In genomic region chr5:126124706-126125345, GRCh38 we compare ENCODE assay signal across 11 cellular contexts.
DNase-seq lines count a peak whose midpoint lies in the region; ATAC-seq and TF ChIP-seq lines count a peak whose summit lies in the region.
"Had no signal": no experiment of that assay in that cellular context is flagged by ENCODE, and none has a peak within 500 bp of the region (broad histone marks: within the 10 kb centered on the region; RNA-seq: fewer than 3 reads in every experiment).

No MANE protein-coding gene starts in this region.

- no peak overlapping the region for H3K27ac Mint-ChIP-seq in CD8-positive, alpha-beta T cell
- H3K27ac Mint-ChIP-seq: natural killer cell treated with Interleukin-12 subunit alpha and Interleukin-12 subunit beta and Interleukin-15 and Interleukin-18, amount 100 ng/mL, for 72 hours; stimulated activated naive CD8-positive, alpha-beta T cell treated with anti-CD3 and anti-CD28 coated beads, Interleukin-15, Interleukin-2, amounts not matched to agents 100 ng/mL and 50 ng/mL, for 24 hours had no signal

- H3K4me1 ChIP-seq in CD8-positive, alpha-beta T cell (ENCODE audit: insufficient read depth, low read length), result no peaks in the 10 kb centered on the region

- CTCF ChIA-PET in RWPE1 (lab: Yijun Ruan, JAX), result interaction anchor here (0.5 to 1.0 kb wide), 3 partner anchors 9 to 1376 kb away, joined by 3 read pairs; no protein-coding TSS in a partner anchor
- CTCF ChIA-PET in CD8-positive, alpha-beta T cell (lab: Charles Lee), result no interaction called here

- DNase-seq in RWPE1 (ENCODE audit: low spot score) (peak; percentile 80), fibroblast of mammary gland (ENCODE audit: low read depth) (peak; percentile 85), smooth muscle cell of the brain vasculature (ENCODE audit: low read depth, low spot score) (peak; percentile 58), caudate nucleus (lab: John Stamatoyannopoulos, UW) (no peak), NCI-H2171 treated with DMSO at 0.1 percent for 48 hours (lab: John Stamatoyannopoulos, UW) (no peak)
- no peak for DNase-seq in CD8-positive, alpha-beta T cell
- DNase-seq: central memory CD4-positive, alpha-beta T cell; hippocampal formation had no signal

- POLR2A ChIA-PET in RWPE1 (lab: Yijun Ruan, JAX; ENCODE audit: low non-redundant PET), result no interaction called here
- POLR2A ChIA-PET in CD8-positive, alpha-beta T cell (lab: Charles Lee), result no interaction called here

- H3K27ac ChIP-seq in RWPE1 (no peak overlapping the region), caudate nucleus (ENCODE audit: low read depth, low read length) (no peak overlapping the region)
- H3K27ac ChIP-seq in CD8-positive, alpha-beta T cell (ENCODE audit: low read depth, low read length), result no peak overlapping the region

- H3K9me3 ChIP-seq in CD8-positive, alpha-beta T cell (ENCODE audit: low read length), result no peaks in the 10 kb centered on the region

- no peak for TF ChIP-seq CTCF in RWPE1 (conservative IDR thresholded peaks at IDR 0.05; ENCODE audit: low read depth)
- TF ChIP-seq CTCF in fibroblast of mammary gland (conservative IDR thresholded peaks at IDR 0.05; ENCODE audit: control insufficient read depth, insufficient read depth, low read depth, low read length), result no peak
- TF ChIP-seq CTCF in CD8-positive, alpha-beta T cell (IDR thresholded peaks at IDR 0.05), result no peak

- intact Hi-C loops in CD8-positive, alpha-beta T cell (cut with DNase I, micrococcal nuclease), result no loop called here

- no peaks in the 10 kb centered on the region for H3K27me3 Mint-ChIP-seq in CD8-positive, alpha-beta T cell (ENCODE audit: low read depth)
- H3K27me3 Mint-ChIP-seq: natural killer cell treated with Interleukin-12 subunit alpha and Interleukin-12 subunit beta and Interleukin-15 and Interleukin-18, amount 100 ng/mL, for 72 hours; stimulated activated naive CD8-positive, alpha-beta T cell treated with anti-CD3 and anti-CD28 coated beads, Interleukin-15, Interleukin-2, amounts not matched to agents 100 ng/mL and 50 ng/mL, for 24 hours had no signal

- no peaks in the 10 kb centered on the region for H3K27me3 ChIP-seq in CD8-positive, alpha-beta T cell (ENCODE audit: insufficient read depth, low read length)

- ATAC-seq in HG03097 (IDR thresholded peaks at IDR 0.05; ENCODE audit: low FRiP score, unreplicated experiment), result peak; percentile 58
- ATAC-seq in CD8-positive, alpha-beta T cell, result no peak
- ATAC-seq: natural killer cell treated with Interleukin-12 subunit alpha and Interleukin-12 subunit beta and Interleukin-15 and Interleukin-18, amount 100 ng/mL, for 72 hours had no signal

- H3K4me3 ChIP-seq in fibroblast of mammary gland (ENCODE audit: control insufficient read depth, low read depth, low read length), result no peak overlapping the region
- no peak overlapping the region for H3K4me3 ChIP-seq in CD8-positive, alpha-beta T cell (ENCODE audit: low read depth, low read length)

- peaks cover 19% of the 10 kb centered on the region for H3K9me3 Mint-ChIP-seq in CD8-positive, alpha-beta T cell

- H3K4me1 Mint-ChIP-seq in CD8-positive, alpha-beta T cell (ENCODE audit: low read depth), result no peaks in the 10 kb centered on the region

- no peak overlapping the region for H3K4me3 Mint-ChIP-seq in CD8-positive, alpha-beta T cell
- H3K4me3 Mint-ChIP-seq: natural killer cell treated with Interleukin-12 subunit alpha and Interleukin-12 subunit beta and Interleukin-15 and Interleukin-18, amount 100 ng/mL, for 72 hours; stimulated activated naive CD8-positive, alpha-beta T cell treated with anti-CD3 and anti-CD28 coated beads, Interleukin-15, Interleukin-2, amounts not matched to agents 100 ng/mL and 50 ng/mL, for 24 hours had no signal

- no peaks in the 10 kb centered on the region for H3K36me3 ChIP-seq in CD8-positive, alpha-beta T cell (ENCODE audit: insufficient read depth, low read length)

- H3K36me3 Mint-ChIP-seq in CD8-positive, alpha-beta T cell, result no peaks in the 10 kb centered on the region
- H3K36me3 Mint-ChIP-seq: natural killer cell treated with Interleukin-12 subunit alpha and Interleukin-12 subunit beta and Interleukin-15 and Interleukin-18, amount 100 ng/mL, for 72 hours had no signal

Comparison
In these comparisons a context has a peak if more than half of its experiments do, and no peak if none do; other contexts are left out.
1. DNase-seq: peak in RWPE1 (single experiment), fibroblast of mammary gland (single experiment) and smooth muscle cell of the brain vasculature (single experiment); none in caudate nucleus (0 of 61), CD8-positive, alpha-beta T cell (0 of 7) and NCI-H2171 treated with DMSO at 0.1 percent for 48 hours (single experiment).